ENCODE assay signal across 9 cellular contexts in the genomic region with DNA sequence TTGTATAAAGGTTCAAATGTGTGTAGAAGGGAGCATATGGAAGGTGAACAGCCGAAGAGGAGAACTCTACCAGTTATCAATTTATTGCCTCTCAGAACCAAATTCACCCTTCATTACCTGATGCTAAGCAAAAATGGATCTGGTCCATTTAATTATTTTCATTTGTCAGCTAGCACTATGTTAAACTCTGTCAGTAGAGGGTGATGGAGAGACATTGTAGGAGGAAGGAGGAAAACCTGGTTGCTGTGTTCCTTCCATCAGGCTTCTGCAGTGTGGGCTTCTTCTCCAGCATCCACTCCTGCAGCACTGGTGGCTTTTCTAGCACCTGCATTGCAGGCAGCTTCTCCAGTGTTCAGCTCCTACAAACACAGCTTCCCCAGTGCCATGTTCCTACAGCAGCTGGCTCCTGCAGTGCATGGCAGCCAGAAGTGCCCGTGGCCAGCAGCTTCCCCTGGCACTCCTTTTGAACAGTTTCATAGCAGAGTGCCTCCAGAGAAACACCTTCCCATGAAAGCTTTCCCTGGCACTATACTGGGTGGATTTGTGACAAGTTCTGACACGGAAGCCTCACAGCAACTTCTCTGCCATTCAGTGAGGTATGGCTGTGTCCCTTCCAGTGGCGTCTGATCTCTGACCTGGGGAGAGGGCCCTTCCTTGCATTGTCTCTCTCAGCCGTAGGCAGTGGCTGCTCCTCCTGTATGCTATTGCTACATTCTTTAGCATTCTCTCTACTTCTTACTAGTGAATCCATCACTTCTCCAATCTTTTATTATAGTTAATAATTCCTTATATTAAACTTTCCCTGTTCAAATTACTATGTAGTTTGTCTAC. TPM values are rescaled to one million over a fixed set of nuclear protein-coding genes. Genes with fewer than 3 reads are reported as not detected.
DNase-seq lines count a peak whose midpoint lies in the region; ATAC-seq, FAIRE-seq and TF ChIP-seq lines count a peak whose summit lies in the region.
"Had no signal": no experiment of that assay in that cellular context is flagged by ENCODE, and none has a peak within 500 bp of the region (broad histone marks: within the 10 kb centered on the region; RNA-seq: fewer than 3 reads in every experiment).

No MANE protein-coding gene starts in this region.

- H3K4me2 ChIP-seq in A549, result no peak overlapping the region
- no peak overlapping the region for H3K4me2 ChIP-seq in PC-9
- no peak overlapping the region for H3K4me2 ChIP-seq in fibroblast of lung (ENCODE audit: extremely low read depth, insufficient read depth, low read length)

- no peak overlapping the region for H3K9ac ChIP-seq in fibroblast of lung (ENCODE audit: insufficient read depth, low read length)

- H3F3A ChIP-seq in PC-9 (ENCODE audit: insufficient read depth, low read depth), result no peaks in the 10 kb centered on the region

- H3K36me3 ChIP-seq in PC-9 (ENCODE audit: low read depth) (no peaks in the 10 kb centered on the region), fibroblast of lung (ENCODE audit: control insufficient read depth, insufficient read depth, low read length) (no peaks in the 10 kb centered on the region), aorta (ENCODE audit: control insufficient read depth in 1 of 2, insufficient read depth in 2 of 2, low read length in 1 of 2) (no peaks in the 10 kb centered on the region)

- H3K4me3 ChIP-seq in A549 (no peak overlapping the region), GM12875 (ENCODE audit: low read depth, low read length) (no peak overlapping the region), PC-9 (no peak overlapping the region), fibroblast of lung (replicated peaks in 1 of 4; ENCODE audit: control extremely low read depth in 1 of 4, insufficient read depth in 1 of 4, low read depth in 3 of 4, low read length in 4 of 4) (no peak overlapping the region), aorta (ENCODE audit: low read length in 2 of 2) (no peak overlapping the region)

- BruUV-seq in PC-9 (replicated peaks; lab: Mats Ljungman, UMichigan), result no TSS peak

- 40% methylated on average over 4 of the region's 5 CpGs for WGBS in A549 (ENCODE audit: missing lambda C conversion rate)
- WGBS in aorta, 2 donors, result 62 to 65% methylated on average over 5 of the region's 5 CpGs

- H3K27ac ChIP-seq in A549, result no peak overlapping the region
- H3K27ac ChIP-seq in PC-9, result no peak overlapping the region
- H3K27ac ChIP-seq in fibroblast of lung (ENCODE audit: insufficient read depth, low read length), result no peak overlapping the region
- H3K27ac ChIP-seq in aorta (ENCODE audit: low read depth in 1 of 2, low read length in 2 of 2), result no peak overlapping the region

- no peak for FAIRE-seq in A549 (lab: Jason Lieb, UNC)
- FAIRE-seq: HTR-8/SVneo had no signal

- H4K20me1 ChIP-seq in PC-9 (ENCODE audit: insufficient read depth) (no peaks in the 10 kb centered on the region), fibroblast of lung (ENCODE audit: control insufficient read depth, extremely low read depth, insufficient read depth, low read length) (no peaks in the 10 kb centered on the region)

- H2AFZ ChIP-seq in PC-9, result no peak overlapping the region
- H2AFZ ChIP-seq in fibroblast of lung (ENCODE audit: low read length), result no peak overlapping the region

- POLR2A ChIA-PET in A549 (lab: Yijun Ruan, JAX), result no interaction called here
- POLR2A ChIA-PET in PC-9 (lab: Charles Lee; ENCODE audit: unreplicated experiment), result interaction anchor here (0.6 kb wide), 2 partner anchors 180 to 395 kb away, joined by 3 to 5 read pairs; no protein-coding TSS in a partner anchor

- TF ChIP-seq CTCF in A549 (IDR thresholded peaks at IDR 0.05) (peak; percentile 31; the same call in 1 of the 3 replicates), GM12875 (IDR thresholded peaks at IDR 0.05; ENCODE audit: borderline replicate concordance, insufficient read depth, low read depth, low read length) (peak; percentile 45; the same call in 1 of the 2 replicates), PC-9 (conservative IDR thresholded peaks at IDR 0.05) (peak; percentile 50), fibroblast of lung (conservative IDR thresholded peaks at IDR 0.05 in 1 of 2, IDR thresholded peaks at IDR 0.05 in 1 of 2; ENCODE audit: low read depth in 1 of 2, low read length in 2 of 2) (peak; percentile 22 to 51)

- H3K27me3 ChIP-seq in PC-9 (ENCODE audit: insufficient read depth, low read depth) (no peaks in the 10 kb centered on the region), fibroblast of lung (ENCODE audit: control insufficient read depth, insufficient read depth, low read length) (no peaks in the 10 kb centered on the region), aorta (ENCODE audit: control insufficient read depth in 1 of 2, insufficient read depth in 2 of 2, low read length in 1 of 2) (no peaks in the 10 kb centered on the region)

- TF ChIP-seq POLR2A in A549 (IDR thresholded peaks at IDR 0.05; ENCODE audit: low read length), result no peak

- no peaks in the 10 kb centered on the region for H3K9me2 ChIP-seq in PC-9 (ENCODE audit: insufficient read depth)

- peak in 1 of 2 experiments; percentile 19 for DNase-seq in A549 (ENCODE audit: low read depth in 1 of 2, low spot score in 1 of 2)
- no peak for DNase-seq in PC-9
- peak; percentile 20 to 37 for DNase-seq in fibroblast of lung (ENCODE audit: low read depth in 2 of 2)
- no peak for DNase-seq in aorta
- DNase-seq in superior temporal gyrus (ENCODE audit: extremely low spot score), result no peak
- no peak for DNase-seq in T-helper 1 cell

- H3K4me1 ChIP-seq in A549 (no peaks in the 10 kb centered on the region), PC-9 (replicated peaks; ENCODE audit: insufficient read depth) (no peaks in the 10 kb centered on the region), fibroblast of lung (ENCODE audit: control insufficient read depth, extremely low read depth, insufficient read depth, low read length) (no peaks in the 10 kb centered on the region), aorta (ENCODE audit: control insufficient read depth in 1 of 2, insufficient read depth in 2 of 2, low read length in 2 of 2) (no peaks in the 10 kb centered on the region)

- ATAC-seq in A549, result peak; percentile 82 to 85; a peak in 5 of 6 replicates
- no peak for ATAC-seq in aorta (ENCODE audit: low FRiP score)
- no peak for ATAC-seq in HG03039 (IDR thresholded peaks at IDR 0.05; ENCODE audit: unreplicated experiment)

- no peak for TF ChIP-seq EP300 in A549 (IDR thresholded peaks at IDR 0.05)

- no peaks in the 10 kb centered on the region for H3K9me3 ChIP-seq in A549
- H3K9me3 ChIP-seq in PC-9 (ENCODE audit: insufficient read depth, low read depth), result no peaks in the 10 kb centered on the region
- no peaks in the 10 kb centered on the region for H3K9me3 ChIP-seq in fibroblast of lung (ENCODE audit: control insufficient read depth, insufficient read depth, low read depth, low read length)
- no peaks in the 10 kb centered on the region for H3K9me3 ChIP-seq in aorta (ENCODE audit: control insufficient read depth, low read length)

- H3K79me2 ChIP-seq in PC-9 (ENCODE audit: low read depth), result no peaks in the 10 kb centered on the region
- no peaks in the 10 kb centered on the region for H3K79me2 ChIP-seq in fibroblast of lung (ENCODE audit: control insufficient read depth, insufficient read depth, low read length)

- CTCF ChIA-PET in A549 (lab: Yijun Ruan, JAX), result interaction anchor here (0.6 to 2.5 kb wide), 10 partner anchors 10 to 653 kb away, joined by 3 to 22 read pairs (median 3); no protein-coding TSS in a partner anchor
- CTCF ChIA-PET in PC-9 (lab: Charles Lee), result interaction anchor here (0.6 kb wide), 1 partner anchor 387 kb away, joined by 3 read pairs; no protein-coding TSS in a partner anchor

- intact Hi-C loops in PC-9 (cut with micrococcal nuclease; ENCODE audit: unreplicated experiment), result loop anchor here (2.0 kb wide), 1 partner anchor 403 kb away; no protein-coding TSS in a partner anchor
- intact Hi-C loops in aorta (cut with DNase I), result no loop called here

- TF ChIP-seq RAD21 in A549 (conservative IDR thresholded peaks at IDR 0.05 in 1 of 2, IDR thresholded peaks at IDR 0.05 in 1 of 2), result peak; percentile 53 to 63

RNA-seq across cellular contexts. Expression of a gene that starts 14.6 kb away (rescaled TPM):
- polyA plus RNA-seq in A549 (2011; rRNA removed), result 1.4 and 1.5 TPM in 2 replicates
- 0.37 and 0.76 TPM in 2 replicates for polyA plus RNA-seq in A549 (2012; cell fraction: cytosol; rRNA removed)
- polyA plus RNA-seq in A549 (2012; cell fraction: nucleus; rRNA removed), result 1.0 and 1.1 TPM in 2 replicates
- polyA plus RNA-seq in A549 (2017; fragmentation: RNase III; extraction: RNeasy Plus Mini Kit Qiagen cat#74134 plus additional on column Dnase treatment), result 0.89 to 0.99 TPM (median 0.98 TPM) in 3 replicates
- 3.2 and 3.7 TPM in 2 replicates for polyA minus RNA-seq in A549 (2011; rRNA and poly(A)+ RNA removed)
- total RNA-seq in PC-9 (2021), result 7.9 and 8.3 TPM in 2 replicates
- 1.8 and 2.1 TPM in 2 replicates for total RNA-seq in fibroblast of lung
- 0.60 and 3.1 TPM in 2 replicates for polyA plus RNA-seq in fibroblast of lung
- polyA plus RNA-seq in fibroblast of lung (2012), result 0.47 and 2.2 TPM in 2 replicates
- 1.1 and 10.0 TPM in 2 replicates for polyA minus RNA-seq in fibroblast of lung (ENCODE audit: low replicate concordance)
- total RNA-seq in aorta, result 10 to 100 TPM in 1 of 2 donors, 1 to 10 TPM in 1; 4.3 to 17.0 TPM
- polyA plus RNA-seq in aorta, result under 1 TPM; 0.63 to 0.64 TPM

RNA-seq across cellular contexts. Expression of a gene that starts 20.0 kb away (rescaled TPM):
- polyA plus RNA-seq in A549 (2011; rRNA removed) (0.87 and 1.5 TPM in 2 replicates), A549 (2017; fragmentation: RNase III; extraction: RNeasy Plus Mini Kit Qiagen cat#74134 plus additional on column Dnase treatment) (0.16 to 0.35 TPM (median 0.29 TPM) in 3 replicates), fibroblast of lung (0.64 and 0.72 TPM in 2 replicates), aorta (1 to 10 TPM in 1 of 2 donors, under 1 TPM in 1; 0.95 to 1.8 TPM)
- 0.19 and 0.21 TPM in 2 replicates for polyA plus RNA-seq in A549 (2012; cell fraction: cytosol; rRNA removed)
- 0.18 TPM in 1 of 2 replicates, not detected in the other for polyA plus RNA-seq in A549 (2012; cell fraction: nucleus; rRNA removed)
- polyA minus RNA-seq in A549 (2011; rRNA and poly(A)+ RNA removed), result 0.44 and 0.50 TPM in 2 replicates
- total RNA-seq in PC-9 (2021) (3.4 and 4.4 TPM in 2 replicates), fibroblast of lung (0.26 and 0.99 TPM in 2 replicates), aorta (1 to 10 TPM in 1 of 2 donors, under 1 TPM in 1; 0.36 to 1.9 TPM)
- polyA plus RNA-seq in fibroblast of lung (2012), result 0.40 and 0.62 TPM in 2 replicates
- polyA minus RNA-seq in fibroblast of lung (ENCODE audit: low replicate concordance), result not detected in 2 replicates

RNA-seq across cellular contexts. Expression of a gene that starts 47.7 kb away (rescaled TPM):
- polyA plus RNA-seq in A549 (2011; rRNA removed) (25.9 and 30.3 TPM in 2 replicates), A549 (2017; fragmentation: RNase III; extraction: RNeasy Plus Mini Kit Qiagen cat#74134 plus additional on column Dnase treatment) (14.0 to 14.3 TPM (median 14.2 TPM) in 3 replicates), fibroblast of lung (27.4 and 31.0 TPM in 2 replicates), aorta (10 to 100 TPM; 13.1 to 13.4 TPM)
- polyA plus RNA-seq in A549 (2012; cell fraction: cytosol; rRNA removed), result 6.6 and 8.3 TPM in 2 replicates
- 3.1 and 3.9 TPM in 2 replicates for polyA plus RNA-seq in A549 (2012; cell fraction: nucleus; rRNA removed)
- 34.1 and 42.3 TPM in 2 replicates for polyA minus RNA-seq in A549 (2011; rRNA and poly(A)+ RNA removed)
- total RNA-seq in PC-9 (2021) (24.2 and 34.1 TPM in 2 replicates), fibroblast of lung (45.7 and 53.9 TPM in 2 replicates), aorta (10 to 100 TPM; 40.6 to 54.7 TPM)
- 16.0 and 17.8 TPM in 2 replicates for polyA plus RNA-seq in fibroblast of lung (2012)
- polyA minus RNA-seq in fibroblast of lung (ENCODE audit: low replicate concordance), result 22.5 and 35.6 TPM in 2 replicates

Comparison
In these comparisons a context has a peak if more than half of its experiments do, and no peak if none do; other contexts are left out.
1. ATAC-seq: peak in A549 (2 of 2); none in aorta (single experiment) and HG03039 (single experiment).
2. DNase-seq: peak in fibroblast of lung (2 of 2); none in PC-9 (0 of 2), aorta (0 of 2), superior temporal gyrus (single experiment) and T-helper 1 cell (0 of 5).
3. Peak in every context shown above with its lines, with median percentiles within 50 percentile points of each other: CTCF ChIP-seq.